ENCODE assay signal across 16 cellular contexts in the genomic region with DNA sequence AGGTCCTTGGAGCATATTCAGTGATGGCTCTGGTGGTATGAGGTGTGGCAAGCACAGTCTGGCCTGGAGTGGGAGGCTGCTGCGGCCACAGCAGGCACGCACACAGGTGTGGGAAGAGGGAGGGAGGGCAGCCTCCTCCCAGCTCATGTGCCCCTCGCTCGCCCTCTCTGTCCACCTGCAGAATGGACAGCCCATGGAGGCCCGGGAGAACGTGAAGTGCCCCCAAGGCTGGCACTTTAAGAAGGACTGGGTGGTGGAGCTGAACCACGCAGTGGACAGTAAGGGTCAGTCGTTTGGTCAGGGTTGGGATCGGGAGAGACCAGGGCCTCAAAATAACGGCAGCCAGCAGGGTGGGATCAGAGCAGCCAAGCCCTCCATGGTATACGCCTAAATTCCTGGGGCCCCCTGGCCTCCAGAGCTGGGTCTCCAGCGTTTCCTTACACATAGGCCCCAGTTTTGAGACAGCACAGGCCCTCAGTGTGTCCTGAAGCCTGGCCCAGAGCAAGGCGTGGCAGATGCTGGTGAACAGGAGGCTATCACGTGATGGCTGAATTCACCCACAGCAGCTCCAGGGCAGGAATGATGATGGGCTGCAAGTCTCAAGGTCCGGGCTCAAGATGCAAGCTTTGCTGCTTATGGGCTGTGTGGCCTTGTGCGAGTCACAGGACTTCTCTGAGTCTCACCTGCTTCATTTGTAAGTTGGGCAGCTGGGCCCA. TPM values are rescaled to one million over a fixed set of nuclear protein-coding genes. Genes with fewer than 3 reads are reported as not detected.
DNase-seq lines count a peak whose midpoint lies in the region; TF ChIP-seq lines count a peak whose summit lies in the region.
"Had no signal": no experiment of that assay in that cellular context is flagged by ENCODE, and none has a peak within 500 bp of the region (broad histone marks: within the 10 kb centered on the region; RNA-seq: fewer than 3 reads in every experiment).

No MANE protein-coding gene starts in this region.

- H3K14ac ChIP-seq in trophoblast cell (ENCODE audit: low read length): peak overlapping the region; percentile 56

- peak overlapping the region; percentile 10 for H2BK12ac ChIP-seq in trophoblast cell (ENCODE audit: low read length)

- peaks cover 9% of the 10 kb centered on the region for H3K79me1 ChIP-seq in trophoblast cell (ENCODE audit: low read length)

- intact Hi-C loops in PC-9 (cut with micrococcal nuclease; ENCODE audit: unreplicated experiment): no loop called here

- H2BK120ac ChIP-seq in trophoblast cell (ENCODE audit: insufficient read depth, low read length, poor library complexity): peak overlapping the region; percentile 10

- no peaks in the 10 kb centered on the region for H3K27me3 ChIP-seq in trophoblast cell (ENCODE audit: insufficient read depth, low read length)
- no peaks in the 10 kb centered on the region for H3K27me3 ChIP-seq in PC-9 (ENCODE audit: insufficient read depth, low read depth)

- peak overlapping the region; percentile 66 for H4K91ac ChIP-seq in trophoblast cell (ENCODE audit: low read depth, low read length)

- H3K9me2 ChIP-seq in PC-9 (ENCODE audit: insufficient read depth): no peaks in the 10 kb centered on the region

- BruUV-seq in PC-9 (replicated peaks; lab: Mats Ljungman, UMichigan): no TSS peak

- H3K18ac ChIP-seq in trophoblast cell (ENCODE audit: low read length): no peak overlapping the region

- no peak overlapping the region for H4K12ac ChIP-seq in trophoblast cell (ENCODE audit: low read depth, low read length)

- H3F3A ChIP-seq in PC-9 (ENCODE audit: insufficient read depth, low read depth): no peaks in the 10 kb centered on the region

- H3K36me3 ChIP-seq in trophoblast cell (ENCODE audit: control insufficient read depth in 1 of 2, insufficient read depth in 2 of 2, low read length in 2 of 2) (no peaks in the 10 kb centered on the region), PC-9 (ENCODE audit: low read depth) (no peaks in the 10 kb centered on the region)

- no peak overlapping the region for H3K23ac ChIP-seq in trophoblast cell (ENCODE audit: low read length)

- CTCF ChIA-PET in PC-9 (lab: Charles Lee): no interaction called here

- H3K4me1 ChIP-seq in trophoblast cell (ENCODE audit: control insufficient read depth in 1 of 2, insufficient read depth in 2 of 2, low read length in 2 of 2) (peaks cover 0 to 8% of the 10 kb centered on the region in 2 experiments), PC-9 (replicated peaks; ENCODE audit: insufficient read depth) (no peaks in the 10 kb centered on the region)

- POLR2A ChIA-PET in PC-9 (lab: Charles Lee; ENCODE audit: unreplicated experiment): no interaction called here

- no peak overlapping the region for H2AK5ac ChIP-seq in trophoblast cell (ENCODE audit: low read length)

- H2BK5ac ChIP-seq in trophoblast cell (ENCODE audit: low read depth, low read length, poor library complexity): peak overlapping the region; percentile 13

- DNase-seq in DMS 273 (lab: John Stamatoyannopoulos, UW; ENCODE audit: unreplicated experiment) (peak; percentile 18), DMS 273 treated with DMSO at 0.1 percent for 48 hours (lab: John Stamatoyannopoulos, UW) (no peak), foreskin melanocyte (peak; percentile 7), trophoblast cell (peak; percentile 93 to 94), NCI-H748 treated with DMSO at 0.1 percent for 48 hours (lab: John Stamatoyannopoulos, UW) (no peak), anterior cingulate cortex (lab: John Stamatoyannopoulos, UW) (no peak), PC-9 (no peak)
- DNase-seq: CD8-positive, alpha-beta T cell; COR-L47; DMS53; GF-D8; GOT3; HCEC 1CT; HFFc6 had no signal

- no peak overlapping the region for H4K8ac ChIP-seq in trophoblast cell (ENCODE audit: low read depth, low read length)

- H2AFZ ChIP-seq in trophoblast cell (ENCODE audit: insufficient read depth, low read length, poor library complexity): no peak overlapping the region
- no peak overlapping the region for H2AFZ ChIP-seq in PC-9

- no peaks in the 10 kb centered on the region for H4K20me1 ChIP-seq in PC-9 (ENCODE audit: insufficient read depth)

- H3K9ac ChIP-seq in trophoblast cell (ENCODE audit: low read length): no peak overlapping the region

- no peak for TF ChIP-seq CTCF in PC-9 (conservative IDR thresholded peaks at IDR 0.05)

- H3K9me3 ChIP-seq in trophoblast cell (ENCODE audit: insufficient read depth, low read depth, low read length) (peaks cover 2% of the 10 kb centered on the region), PC-9 (ENCODE audit: insufficient read depth, low read depth) (no peaks in the 10 kb centered on the region)

- H3K27ac ChIP-seq in trophoblast cell (ENCODE audit: low read depth, low read length): no peak overlapping the region
- no peak overlapping the region for H3K27ac ChIP-seq in PC-9
- H3K27ac ChIP-seq: 22Rv1 had no signal

- no peaks in the 10 kb centered on the region for H3K79me2 ChIP-seq in trophoblast cell (ENCODE audit: control insufficient read depth, insufficient read depth, low read length, poor library complexity)
- no peaks in the 10 kb centered on the region for H3K79me2 ChIP-seq in PC-9 (ENCODE audit: low read depth)

- no CpG with 5 or more reads among the region's 16 CpGs for WGBS in trophoblast cell (ENCODE audit: extremely low coverage, insufficient coverage, insufficient read length)

- H3K4ac ChIP-seq in trophoblast cell (ENCODE audit: low read depth, low read length): peak overlapping the region; percentile 16

- no peak overlapping the region for H3K4me2 ChIP-seq in trophoblast cell (ENCODE audit: low read length)
- H3K4me2 ChIP-seq in PC-9: no peak overlapping the region

- no peak overlapping the region for H3K4me3 ChIP-seq in trophoblast cell (ENCODE audit: low read depth, low read length)
- H3K4me3 ChIP-seq in PC-9: no peak overlapping the region

RNA-seq across cellular contexts. Expression of a gene that starts 47.9 kb away (rescaled TPM):
- 0.10 and 0.11 TPM in 2 replicates for polyA plus RNA-seq in trophoblast cell (2013)
- 0.09 TPM in 1 of 2 replicates, not detected in the other for total RNA-seq in PC-9 (2021)
- total RNA-seq: CD8-positive, alpha-beta T cell; HFFc6 had no signal
- polyA plus RNA-seq: CD14-positive monocyte had no signal

RNA-seq across cellular contexts. Expression of a gene that starts 49.4 kb away (rescaled TPM):
- 14.0 and 14.6 TPM in 2 replicates for polyA plus RNA-seq in trophoblast cell (2013)
- total RNA-seq in PC-9 (2021): 13.2 and 15.6 TPM in 2 replicates

RNA-seq across cellular contexts. Expression of a gene that starts 52.4 kb away (rescaled TPM):
- 15.2 TPM in 2 replicates for polyA plus RNA-seq in trophoblast cell (2013)
- total RNA-seq in PC-9 (2021): 52.0 and 53.8 TPM in 2 replicates

Comparison
In these comparisons a context has a peak if more than half of its experiments do, and no peak if none do; other contexts are left out.
1. DNase-seq: peak in DMS 273 (single experiment), foreskin melanocyte (single experiment) and trophoblast cell (2 of 2); none in DMS 273 treated with DMSO at 0.1 percent for 48 hours (single experiment), NCI-H748 treated with DMSO at 0.1 percent for 48 hours (single experiment), anterior cingulate cortex (0 of 58) and PC-9 (0 of 2).